ENCODE assay signal across 8 cellular contexts in the genomic region with DNA sequence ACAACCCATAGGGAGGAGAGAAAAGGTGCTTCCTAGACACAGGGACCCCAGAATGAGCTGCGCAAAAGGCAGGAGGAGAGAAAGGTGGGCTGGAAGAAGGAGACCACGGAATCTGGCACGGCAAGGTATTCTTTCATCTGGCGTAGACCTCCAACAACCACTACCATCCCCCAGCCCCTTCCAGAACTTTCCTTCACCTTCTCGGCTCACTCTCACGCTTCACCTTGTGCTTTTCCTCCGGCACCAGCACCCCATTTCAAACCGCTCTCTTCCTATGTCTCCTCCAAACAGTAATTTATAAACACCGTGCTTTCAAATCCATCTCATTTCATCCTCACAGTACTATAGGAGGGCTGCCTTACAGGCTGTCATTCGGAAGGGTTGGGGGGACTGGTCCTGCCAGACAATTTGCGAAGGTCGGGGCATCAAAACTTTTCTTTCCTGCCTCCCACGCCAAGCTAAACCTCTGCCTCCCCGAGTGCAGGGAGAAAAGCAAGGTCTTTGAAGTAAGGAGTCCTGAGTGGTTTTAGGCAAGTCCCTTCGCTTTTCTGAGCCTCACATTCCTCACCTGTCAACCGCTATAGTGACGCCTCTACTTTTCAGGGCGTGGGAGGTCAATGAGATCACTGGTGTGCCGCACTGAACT. TPM values are rescaled to one million over a fixed set of nuclear protein-coding genes. Genes with fewer than 3 reads are reported as not detected.
DNase-seq lines count a peak whose midpoint lies in the region; ATAC-seq and TF ChIP-seq lines count a peak whose summit lies in the region.

No MANE protein-coding gene starts in this region.

- 24% methylated on average over 19 of the region's 19 CpGs for WGBS in prostate gland

- no peaks in the 10 kb centered on the region for H3K4me1 ChIP-seq in prostate gland (replicated peaks)

- H3K27ac ChIP-seq in SK-N-MC, result no peak overlapping the region
- peak overlapping the region; percentile 93 for H3K27ac ChIP-seq in epithelial cell of prostate
- H3K27ac ChIP-seq in prostate gland, result peak overlapping the region; percentile 79 to 87

- DNase-seq in GM13976 (ENCODE audit: low spot score) (peak; percentile 83), SK-N-MC (ENCODE audit: low read depth, low spot score) (no peak), epithelial cell of prostate (ENCODE audit: low read depth, low spot score) (no peak), prostate gland (ENCODE audit: low spot score) (no peak), HUDEP-2 (lab: John Stamatoyannopoulos, UW; ENCODE audit: unreplicated experiment in 76 of 76) (no peak), inferior parietal cortex (ENCODE audit: extremely low spot score) (no peak), SIG-M5 (lab: John Stamatoyannopoulos, UW) (no peak)

- no peaks in the 10 kb centered on the region for H3K27me3 ChIP-seq in prostate gland (replicated peaks; ENCODE audit: insufficient read depth)

- TF ChIP-seq CTCF in GM13976 (IDR thresholded peaks at IDR 0.05; ENCODE audit: borderline replicate concordance, control extremely low read depth, extremely low read depth, insufficient read depth, missing control alignments), result no peak
- TF ChIP-seq CTCF in prostate gland (IDR thresholded peaks at IDR 0.05), result no peak

- H3K36me3 ChIP-seq in SK-N-MC (ENCODE audit: insufficient read depth, low read length) (no peaks in the 10 kb centered on the region), prostate gland (no peaks in the 10 kb centered on the region)

- in situ Hi-C loops in GM13976 (cut with MboI; ENCODE audit: low sequenced_read_pairs, unreplicated experiment), result no loop called here

- no peak overlapping the region for H3K9ac ChIP-seq in SK-N-MC (ENCODE audit: insufficient read length)

- no peak for TF ChIP-seq POLR2A in prostate gland (IDR thresholded peaks at IDR 0.05)

- intact Hi-C loops in prostate gland (cut with DNase I), result no loop called here

- H3K4me3 ChIP-seq in SK-N-MC (peak overlapping the region; percentile 86), prostate gland (peak overlapping the region; percentile 64 to 88)

- no peak for ATAC-seq in GM18511 (IDR thresholded peaks at IDR 0.05; ENCODE audit: unreplicated experiment)

- no peaks in the 10 kb centered on the region for H3K9me3 ChIP-seq in SK-N-MC (ENCODE audit: low read depth, low read length)
- no peaks in the 10 kb centered on the region for H3K9me3 ChIP-seq in prostate gland

RNA-seq across cellular contexts. Expression of a gene that starts 0.9 kb away (rescaled TPM):
- total RNA-seq in prostate gland, result 10 to 100 TPM in 1 of 2 donors, 1 to 10 TPM in 1; 7.3 to 12.2 TPM

RNA-seq across cellular contexts. Expression of a gene that starts 1.2 kb away (rescaled TPM):
- 10 to 100 TPM in 1 of 2 donors, 1 to 10 TPM in 1; 3.4 to 13.6 TPM for total RNA-seq in prostate gland

RNA-seq across cellular contexts. Expression of a gene that starts 48.1 kb away (rescaled TPM):
- total RNA-seq in prostate gland, result 10 to 100 TPM; 34.0 to 50.3 TPM
